Comparison of ENCODE assay signal across 35 cellular contexts in the genomic region with DNA sequence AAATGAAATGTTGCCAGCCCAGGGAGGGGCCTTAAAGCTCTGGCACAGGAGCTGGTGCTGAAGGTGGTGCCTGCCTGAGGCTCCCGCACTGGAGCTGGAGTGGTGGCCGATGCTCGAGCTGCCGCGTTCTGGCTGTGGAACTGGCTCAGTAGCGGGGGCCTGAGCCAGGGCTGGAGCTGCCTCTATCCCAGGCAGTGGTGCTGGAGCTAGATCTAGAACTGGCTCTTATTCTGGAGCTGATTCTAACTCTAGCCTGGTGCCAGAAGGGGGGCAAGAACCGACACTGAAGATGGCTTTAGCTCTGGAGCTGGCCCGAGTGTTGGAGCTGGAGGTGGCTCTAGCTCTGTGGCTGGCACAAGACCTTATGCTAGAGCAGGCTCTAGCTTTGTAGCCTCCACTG. TPM values are rescaled to one million over a fixed set of nuclear protein-coding genes. Genes with fewer than 3 reads are reported as not detected.
"Had no signal": no experiment of that assay in that cellular context is flagged by ENCODE, and none has a peak within 500 bp of the region (broad histone marks: within the 10 kb centered on the region; RNA-seq: fewer than 3 reads in every experiment).

No MANE protein-coding gene starts in this region.

- H3K9me3 Mint-ChIP-seq: activated naive CD4-positive, alpha-beta T cell treated with anti-CD3 and anti-CD28 coated beads, Interleukin-2, amount 50 U/mL, for 24 hours; activated naive CD8-positive, alpha-beta T cell treated with anti-CD3 and anti-CD28 coated beads, Interleukin-2, amount 10 ng/mL, durations not matched to agents 7 days and 5 days; activated T-cell treated with anti-CD3 and anti-CD28 coated beads, Interleukin-2, amount 50 U/mL, for 24 hours; activated T-helper 2 cell treated with anti-CD3 and anti-CD28 coated beads, Interferon-gamma antibody, Interleukin-2, Interleukin-4, amounts not matched to agents 10 μg/mL and 5 μg/mL and 100 μg/mL, durations not matched to agents 14 hours and 24 hours and 36 hours; T-helper 1 cell treated with Interleukin-12 subunit alpha and Interleukin-12 subunit beta and Interleukin-4 antibody, amounts not matched to agents 30 μg/mL and 1 μg/mL, for 36 hours; T-helper 2 cell treated with Interferon-gamma antibody and Interleukin-4, amounts not matched to agents 5 μg/mL and 100 μg/mL, for 36 hours had no signal

- H3K27ac Mint-ChIP-seq: activated CD4-positive, alpha-beta T cell treated with anti-CD3 and anti-CD28 coated beads for 36 hours; activated CD4-positive, alpha-beta T cell treated with anti-CD3 and anti-CD28 coated beads, Interleukin-2, amount 10 ng/mL, durations not matched to agents 7 days and 5 days; activated naive CD4-positive, alpha-beta T cell treated with anti-CD3 and anti-CD28 coated beads, Interleukin-2, amount 50 U/mL, for 24 hours; activated naive CD8-positive, alpha-beta T cell treated with anti-CD3 and anti-CD28 coated beads, Interleukin-2, amount 10 ng/mL, durations not matched to agents 7 days and 5 days; activated T-cell treated with anti-CD3 and anti-CD28 coated beads, Interleukin-2, amount 50 U/mL, for 24 hours; activated T-helper 2 cell treated with anti-CD3 and anti-CD28 coated beads, Interferon-gamma antibody, Interleukin-2, Interleukin-4, amounts not matched to agents 10 μg/mL and 5 μg/mL and 100 μg/mL, durations not matched to agents 14 hours and 24 hours and 36 hours; T-helper 1 cell treated with Interleukin-12 subunit alpha and Interleukin-12 subunit beta and Interleukin-4 antibody, amounts not matched to agents 30 μg/mL and 1 μg/mL, for 36 hours; T-helper 2 cell treated with Interferon-gamma antibody and Interleukin-4, amounts not matched to agents 5 μg/mL and 100 μg/mL, for 36 hours; WTC11 had no signal

- H3K36me3 ChIP-seq: ascending aorta, cardiac muscle cell, SJCRH30 had no signal

- H3K4me1 ChIP-seq: ascending aorta, SJCRH30 had no signal

- DNase-seq: activated CD4-positive, alpha-beta T cell treated with anti-CD3 and anti-CD28 coated beads for 36 hours; activated CD4-positive, alpha-beta T cell treated with anti-CD3 and anti-CD28 coated beads, Interleukin-2, amount 10 ng/mL, durations not matched to agents 7 days and 5 days; activated CD4-positive, alpha-beta T cell treated with anti-CD3 and anti-CD28 coated beads, Interleukin-2, amount 50 U/mL, for 48 hours; activated gamma-delta T cell; activated naive CD4-positive, alpha-beta T cell treated with Interleukin-2 at 50 U/mL for 16 hours; activated naive CD8-positive, alpha-beta T cell treated with anti-CD3 and anti-CD28 coated beads, Interleukin-2, amount 10 ng/mL, durations not matched to agents 7 days and 5 days; activated T-cell treated with anti-CD3 and anti-CD28 coated beads, Interleukin-2, amount 50 U/mL, for 24 hours; amygdala; MM.1S; MV-4-11; NCI-H1092 treated with DMSO at 0.1 percent for 48 hours; NCI-H1417; NCI-H146; NCI-H187; NCI-H2029 treated with DMSO at 0.1 percent for 48 hours; NCI-H226; NCI-H446 treated with DMSO at 0.1 percent for 48 hours; NCI-H524; NCI-H69; SHP77; SJCRH30 had no signal

- H3K27me3 ChIP-seq: ascending aorta had no signal

- H3K36me3 Mint-ChIP-seq: activated naive CD4-positive, alpha-beta T cell treated with anti-CD3 and anti-CD28 coated beads, Interleukin-2, amount 50 U/mL, for 24 hours; activated naive CD8-positive, alpha-beta T cell treated with anti-CD3 and anti-CD28 coated beads, Interleukin-2, amount 10 ng/mL, durations not matched to agents 7 days and 5 days; WTC11 had no signal

- H3K4me3 Mint-ChIP-seq: activated CD4-positive, alpha-beta T cell treated with anti-CD3 and anti-CD28 coated beads for 36 hours; activated CD4-positive, alpha-beta T cell treated with anti-CD3 and anti-CD28 coated beads, Interleukin-2, amount 10 ng/mL, durations not matched to agents 7 days and 5 days; activated naive CD4-positive, alpha-beta T cell treated with anti-CD3 and anti-CD28 coated beads, Interleukin-2, amount 50 U/mL, for 24 hours; activated naive CD8-positive, alpha-beta T cell treated with anti-CD3 and anti-CD28 coated beads, Interleukin-2, amount 10 ng/mL, durations not matched to agents 7 days and 5 days; activated T-cell treated with anti-CD3 and anti-CD28 coated beads, Interleukin-2, amount 50 U/mL, for 24 hours; T-helper 1 cell treated with Interleukin-12 subunit alpha and Interleukin-12 subunit beta and Interleukin-4 antibody, amounts not matched to agents 30 μg/mL and 1 μg/mL, for 36 hours; T-helper 2 cell treated with Interferon-gamma antibody and Interleukin-4, amounts not matched to agents 5 μg/mL and 100 μg/mL, for 36 hours; WTC11 had no signal

- H3K4me3 ChIP-seq: ascending aorta, cardiac muscle cell, SJCRH30, SK-N-MC had no signal

- ATAC-seq: activated CD4-positive, alpha-beta T cell treated with anti-CD3 and anti-CD28 coated beads for 36 hours; activated CD4-positive, CD25-positive, alpha-beta regulatory T cell treated with anti-CD3 and anti-CD28 coated beads, Interleukin-2, amount 50 U/mL, for 24 hours; Panc1; WTC11 had no signal

- H3K27ac ChIP-seq: ascending aorta, cardiac muscle cell, KMS-11, SJCRH30, SK-N-MC had no signal

- H3K4me1 Mint-ChIP-seq: WTC11 had no signal

RNA-seq across cellular contexts. Expression of gene OBP2B, which starts 19.2 kb away (rescaled TPM):
- total RNA-seq: activated CD4-positive, alpha-beta T cell treated with anti-CD3 and anti-CD28 coated beads for 36 hours; activated CD4-positive, alpha-beta T cell treated with anti-CD3 and anti-CD28 coated beads, Interleukin-2, amount 10 ng/mL, durations not matched to agents 7 days and 5 days; activated CD8-positive, alpha-beta memory T cell treated with anti-CD3 and anti-CD28 coated beads for 36 hours; activated naive CD8-positive, alpha-beta T cell treated with anti-CD3 and anti-CD28 coated beads, Interleukin-2, amount 10 ng/mL, durations not matched to agents 7 days and 5 days; activated T-helper 2 cell treated with anti-CD3 and anti-CD28 coated beads, Interferon-gamma antibody, Interleukin-2, Interleukin-4, amounts not matched to agents 10 μg/mL and 5 μg/mL and 100 μg/mL, durations not matched to agents 14 hours and 24 hours and 36 hours; ascending aorta; cardiac muscle cell; LHCN-M2; RPMI7951; SJCRH30; WTC11 had no signal
